Comparison of ENCODE assay signal across 1 cellular context in genomic region chr17:330993-331701, GRCh38.
TF ChIP-seq lines count a peak whose summit lies in the region.

No MANE protein-coding gene starts in this region.

TF ChIP-seq in HepG2, 621 proteins besides CTCF, POLR2A, EP300 and RAD21 (continued from another document):
- no peak for TF ChIP-seq PAXIP1 (CRISPR knock-in tag; conservative IDR thresholded peaks at IDR 0.05)
- TF ChIP-seq PRDM10 (CRISPR knock-in tag; IDR thresholded peaks at IDR 0.05; ENCODE audit: low read depth) = no peak
- TF ChIP-seq TRIM24 (CRISPR knock-in tag; IDR thresholded peaks at IDR 0.05) = no peak
- no peak for TF ChIP-seq MZF1 (CRISPR knock-in tag; IDR thresholded peaks at IDR 0.05; ENCODE audit: borderline replicate concordance)
